ENCODE assay signal across 13 cellular contexts in the genomic region with DNA sequence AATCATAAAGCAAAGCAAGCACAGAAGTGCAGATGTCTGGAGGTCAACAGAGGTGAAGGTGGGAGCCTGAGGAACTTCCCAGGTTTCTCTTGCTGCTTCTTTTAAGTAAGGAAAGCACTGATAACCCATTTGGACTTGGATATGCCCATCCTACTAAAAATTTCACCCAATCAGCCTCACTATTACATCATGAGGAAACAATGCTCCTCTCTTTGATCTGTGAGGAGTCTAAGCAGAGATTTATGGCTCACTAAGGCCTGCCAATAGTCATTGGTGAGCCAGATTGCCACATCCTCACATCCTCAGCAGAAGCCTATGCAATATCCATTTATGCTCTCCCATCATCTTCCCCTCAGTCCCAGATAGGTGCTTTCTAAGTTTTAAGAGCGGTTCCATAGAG.
DNase-seq lines count a peak whose midpoint lies in the region; ATAC-seq and FAIRE-seq lines count a peak whose summit lies in the region.
"Had no signal": no experiment of that assay in that cellular context is flagged by ENCODE, and none has a peak within 500 bp of the region (broad histone marks: within the 10 kb centered on the region; RNA-seq: fewer than 3 reads in every experiment).

No MANE protein-coding gene starts in this region.

- no peak for FAIRE-seq in HTR-8/SVneo (lab: Jason Lieb, UNC)

- no peak for ATAC-seq in GM19455 (IDR thresholded peaks at IDR 0.05; ENCODE audit: unreplicated experiment)
- ATAC-seq: activated CD8-positive, alpha-beta T cell treated with anti-CD3 and anti-CD28 coated beads for 36 hours had no signal

- peak overlapping the region; percentile 28 for H3K4me3 ChIP-seq in ACC112 (ENCODE audit: low read depth, low read length)
- H3K4me3 ChIP-seq: ovary, Peyer's patch had no signal

- H3K27ac ChIP-seq in ACC112 (ENCODE audit: low read depth, low read length) = peak overlapping the region; percentile 97
- H3K27ac ChIP-seq: ovary, Peyer's patch had no signal

- no peaks in the 10 kb centered on the region for H3K79me2 ChIP-seq in ACC112 (ENCODE audit: control insufficient read depth, insufficient read depth, low read length, unreplicated experiment)

- H3K4me1 ChIP-seq in ACC112 (ENCODE audit: control insufficient read depth, insufficient read depth, low read length, unreplicated experiment) = peaks cover 43% of the 10 kb centered on the region

- no peak overlapping the region for H2AFZ ChIP-seq in ACC112 (ENCODE audit: low read length, unreplicated experiment)

- peaks cover 42% of the 10 kb centered on the region for H3K36me3 ChIP-seq in ACC112 (ENCODE audit: insufficient read depth, low read length)
- H3K36me3 ChIP-seq: ovary had no signal

- no peaks in the 10 kb centered on the region for H3K27me3 ChIP-seq in ACC112 (ENCODE audit: insufficient read depth, low read length)
- H3K27me3 ChIP-seq: ovary, Peyer's patch had no signal

- peak; percentile 18 for DNase-seq in HTR-8/SVneo (ENCODE audit: insufficient read length, low spot score)
- peak; percentile 23 for DNase-seq in astrocyte of the hippocampus (ENCODE audit: low read depth, low spot score)
- peak; percentile 7 for DNase-seq in kidney glomerular epithelial cell (lab: John Stamatoyannopoulos, UW)
- DNase-seq in activated naive CD4-positive, alpha-beta T cell treated with Interleukin-2 at 50 U/mL for 16 hours = no peak
- DNase-seq in midbrain (lab: John Stamatoyannopoulos, UW) = no peak
- DNase-seq in NCI-H187 treated with DMSO at 0.1 percent for 48 hours (lab: John Stamatoyannopoulos, UW) = no peak
- DNase-seq: activated CD8-positive, alpha-beta T cell treated with anti-CD3 and anti-CD28 coated beads for 36 hours; activated naive CD4-positive, alpha-beta T cell treated with anti-CD3 and anti-CD28 coated beads, Interleukin-2, amount 50 U/mL, for 16 hours; NCI-H2171; ovary; Peyer's patch had no signal

Comparison
In these comparisons a context has a peak if more than half of its experiments do, and no peak if none do; other contexts are left out.
1. DNase-seq: peak in HTR-8/SVneo (single experiment), astrocyte of the hippocampus (single experiment) and kidney glomerular epithelial cell (single experiment); none in activated naive CD4-positive, alpha-beta T cell treated with Interleukin-2 at 50 U/mL for 16 hours (single experiment), midbrain (single experiment) and NCI-H187 treated with DMSO at 0.1 percent for 48 hours (single experiment).